Comparison of ENCODE assay signal across 16 cellular contexts in the genomic region with DNA sequence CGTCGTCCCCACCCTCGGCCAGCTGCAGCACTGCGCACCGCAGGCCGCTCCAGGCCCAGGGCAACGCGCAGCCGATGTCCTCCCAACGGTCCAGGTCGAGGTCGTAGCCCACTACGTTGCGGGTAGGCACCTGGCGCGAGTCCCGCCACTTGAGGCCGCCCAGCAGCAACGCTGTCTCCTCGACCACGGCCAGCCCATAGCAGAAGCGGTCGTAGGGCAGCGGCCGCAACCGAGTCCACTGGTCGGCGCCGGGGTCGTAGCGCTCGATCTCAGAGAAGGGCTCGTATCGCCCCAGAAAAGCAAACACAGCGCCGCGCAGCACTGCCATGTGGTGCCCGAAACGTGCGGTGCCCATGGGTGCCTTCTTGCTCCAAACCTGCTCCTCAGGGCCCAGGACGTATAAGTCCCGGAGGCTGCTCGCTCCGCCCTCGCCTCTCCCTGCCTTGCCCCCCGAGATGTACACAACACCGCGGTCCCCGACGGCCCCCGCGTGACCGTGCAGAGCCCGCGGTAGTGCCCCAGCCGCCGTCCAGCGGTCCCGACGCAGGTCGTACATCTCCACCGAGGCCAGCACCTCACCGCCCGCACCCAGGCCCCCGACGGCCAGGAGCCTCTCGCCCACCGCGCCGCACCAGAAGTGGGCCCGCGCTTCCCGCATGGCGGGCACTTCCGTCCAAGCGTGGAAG. TPM values are rescaled to one million over a fixed set of nuclear protein-coding genes. Genes with fewer than 3 reads are reported as not detected.
DNase-seq lines count a peak whose midpoint lies in the region; ATAC-seq, FAIRE-seq and TF ChIP-seq lines count a peak whose summit lies in the region.
"Had no signal": no experiment of that assay in that cellular context is flagged by ENCODE, and none has a peak within 500 bp of the region (broad histone marks: within the 10 kb centered on the region; RNA-seq: fewer than 3 reads in every experiment).

No MANE protein-coding gene starts in this region.

- H3K27me3 ChIP-seq in astrocyte (ENCODE audit: insufficient read depth, low read length) (no peaks in the 10 kb centered on the region), upper lobe of right lung (no peaks in the 10 kb centered on the region)
- H3K27me3 ChIP-seq: MG63 had no signal

- H3K27ac ChIP-seq in astrocyte (ENCODE audit: low read depth, low read length) (no peak overlapping the region), upper lobe of right lung (no peak overlapping the region), substantia nigra (ENCODE audit: low read depth, low read length, poor library complexity, severe bottlenecking) (no peak overlapping the region)
- H3K27ac ChIP-seq: breast epithelium had no signal

- H3K4me1 Mint-ChIP-seq in astrocyte (ENCODE audit: low read depth, unreplicated experiment) (no peaks in the 10 kb centered on the region), nephron progenitor cell (peaks cover 5% of the 10 kb centered on the region)

- no peak for FAIRE-seq in astrocyte (lab: Jason Lieb, UNC)
- FAIRE-seq: TTC549 had no signal

- no peaks in the 10 kb centered on the region for H3K9me3 Mint-ChIP-seq in astrocyte (ENCODE audit: unreplicated experiment)
- peaks cover 12% of the 10 kb centered on the region for H3K9me3 Mint-ChIP-seq in nephron progenitor cell

- H3K4me3 Mint-ChIP-seq in astrocyte (ENCODE audit: unreplicated experiment) (no peak overlapping the region), nephron progenitor cell (no peak overlapping the region)

- no peaks in the 10 kb centered on the region for H3K4me1 ChIP-seq in astrocyte (ENCODE audit: insufficient read depth, low read length)
- no peaks in the 10 kb centered on the region for H3K4me1 ChIP-seq in upper lobe of right lung
- H3K4me1 ChIP-seq: breast epithelium had no signal

- H3K27me3 Mint-ChIP-seq in astrocyte (ENCODE audit: low read depth, unreplicated experiment): peaks cover 7% of the 10 kb centered on the region
- no peaks in the 10 kb centered on the region for H3K27me3 Mint-ChIP-seq in nephron progenitor cell (ENCODE audit: low read depth, poor library complexity)

- H3K9me3 ChIP-seq in astrocyte (ENCODE audit: insufficient read depth, low read depth, low read length) (no peaks in the 10 kb centered on the region), upper lobe of right lung (no peaks in the 10 kb centered on the region)
- H3K9me3 ChIP-seq: MG63 had no signal

- H3K36me3 ChIP-seq in astrocyte (ENCODE audit: insufficient read depth, low read length) (no peaks in the 10 kb centered on the region), upper lobe of right lung (no peaks in the 10 kb centered on the region)
- H3K36me3 ChIP-seq: breast epithelium, MG63 had no signal

- peak overlapping the region; percentile 47 for H2AFZ ChIP-seq in astrocyte (ENCODE audit: low read depth, low read length)

- DNase-seq in Right ventricle myocardium inferior (ENCODE audit: missing footprints): peak; percentile 58
- DNase-seq in cardiac septum (ENCODE audit: low spot score): no peak
- no peak for DNase-seq in astrocyte (ENCODE audit: low read depth)
- DNase-seq in nephron progenitor cell: no peak
- peak; percentile 48 for DNase-seq in upper lobe of right lung
- no peak for DNase-seq in substantia nigra (lab: John Stamatoyannopoulos, UW)
- DNase-seq: islet precursor cell, MG63, NCI-H2107, SIG-M5 had no signal

- H3K36me3 Mint-ChIP-seq in astrocyte (ENCODE audit: low read depth, unreplicated experiment) (no peaks in the 10 kb centered on the region), nephron progenitor cell (ENCODE audit: low read depth) (peaks cover 17% of the 10 kb centered on the region)

- ATAC-seq in Right ventricle myocardium inferior (no peak), upper lobe of right lung (no peak), GM19328 (IDR thresholded peaks at IDR 0.05; ENCODE audit: unreplicated experiment) (no peak), HG03342 (IDR thresholded peaks at IDR 0.05; ENCODE audit: unreplicated experiment) (no peak)
- ATAC-seq: HCT116 had no signal

- TF ChIP-seq CTCF in astrocyte (IDR thresholded peaks at IDR 0.05; ENCODE audit: insufficient read depth, low read depth, low read length) (no peak), nephron progenitor cell (IDR thresholded peaks at IDR 0.05) (no peak), upper lobe of right lung (IDR thresholded peaks at IDR 0.05) (no peak)

- no peak overlapping the region for H3K4me2 ChIP-seq in astrocyte (ENCODE audit: low read length)

- no peak overlapping the region for H3K9ac ChIP-seq in astrocyte (ENCODE audit: low read length)

- H3K27ac Mint-ChIP-seq in astrocyte (ENCODE audit: unreplicated experiment) (no peak overlapping the region), nephron progenitor cell (peak overlapping the region; percentile 92)

- intact Hi-C loops in Right ventricle myocardium inferior (cut with DNase I): no loop called here
- intact Hi-C loops in cardiac septum (cut with DNase I): no loop called here
- intact Hi-C loops in upper lobe of right lung (cut with DNase I): no loop called here

- H3K4me3 ChIP-seq in astrocyte (ENCODE audit: insufficient read depth, low read depth, low read length): no peak overlapping the region
- H3K4me3 ChIP-seq in upper lobe of right lung: no peak overlapping the region
- H3K4me3 ChIP-seq: breast epithelium, MG63 had no signal

- no peaks in the 10 kb centered on the region for H4K20me1 ChIP-seq in astrocyte (ENCODE audit: insufficient read depth, low read length)

- no peaks in the 10 kb centered on the region for H3K79me2 ChIP-seq in astrocyte (ENCODE audit: insufficient read depth, low read length)

RNA-seq across cellular contexts. Expression of a gene that starts 2.1 kb away (rescaled TPM):
- total RNA-seq in Right ventricle myocardium inferior (3.8 TPM), cardiac septum (9.1 TPM), astrocyte (not detected in 2 replicates), upper lobe of right lung (not detected)
- total RNA-seq: HT1080 had no signal

Comparison
In these comparisons a context has a peak if more than half of its experiments do, and no peak if none do; other contexts are left out.
1. DNase-seq: peak in Right ventricle myocardium inferior (single experiment) and upper lobe of right lung (single experiment); none in cardiac septum (single experiment), astrocyte (single experiment), nephron progenitor cell (single experiment) and substantia nigra (0 of 49).